In the genomic region with DNA sequence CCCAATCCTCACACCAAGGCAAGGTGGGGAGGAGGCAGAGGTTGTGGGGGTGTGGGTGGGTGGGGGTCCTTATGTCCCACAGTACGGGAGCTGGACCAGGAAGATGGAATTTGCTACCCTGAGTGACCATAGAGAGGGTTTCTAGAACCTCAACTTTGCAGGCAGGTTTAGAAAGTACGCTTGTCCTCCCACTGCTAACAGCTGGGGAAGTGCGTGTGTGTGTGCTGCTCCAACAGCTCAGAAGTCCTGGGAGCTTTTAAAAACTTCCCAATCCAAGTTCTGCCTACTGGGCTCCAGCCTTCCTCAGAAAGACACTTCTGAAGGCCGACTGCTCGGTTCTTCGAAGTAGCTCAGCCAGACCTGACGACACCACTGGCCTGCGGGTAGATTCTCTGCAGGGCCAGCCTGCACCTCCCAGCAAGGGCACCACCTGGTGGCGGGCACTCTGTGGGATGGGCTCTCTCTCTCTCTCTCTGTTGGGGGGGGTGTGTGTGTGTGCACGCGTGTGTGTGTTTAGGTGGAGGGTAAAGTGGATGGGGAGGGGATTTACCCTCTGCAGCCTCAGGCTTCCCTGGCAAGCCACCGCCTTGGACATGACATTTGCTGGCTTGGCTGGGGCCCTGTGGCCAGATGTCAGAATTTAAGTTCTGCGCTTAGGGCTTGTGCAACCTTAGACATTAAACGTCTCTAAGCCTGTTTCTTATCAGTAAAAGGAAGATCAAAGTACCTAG, we compare ENCODE assay signal across 8 cellular contexts. TPM values are rescaled to one million over a fixed set of nuclear protein-coding genes. Genes with fewer than 3 reads are reported as not detected.
A peak's percentile ranks its signal among the peaks of the same experiment; 100 is the strongest.
DNase-seq lines count a peak whose midpoint lies in the region; ATAC-seq and TF ChIP-seq lines count a peak whose summit lies in the region.

No MANE protein-coding gene starts in this region.

- no peak overlapping the region for H3K27ac Mint-ChIP-seq in glutamatergic neuron (ENCODE audit: unreplicated experiment)

- intact Hi-C loops in prostate gland (cut with DNase I): loop anchor here (2.0 to 5.0 kb wide), 2 partner anchors 33 to 170 kb away; no protein-coding TSS in a partner anchor

- no peak for TF ChIP-seq POLR2A in prostate gland (IDR thresholded peaks at IDR 0.05)

- no peaks in the 10 kb centered on the region for H3K36me3 Mint-ChIP-seq in glutamatergic neuron (ENCODE audit: unreplicated experiment)

- no peak overlapping the region for H3K4me3 ChIP-seq in prostate gland

- H3K9me3 Mint-ChIP-seq in glutamatergic neuron (ENCODE audit: unreplicated experiment): no peaks in the 10 kb centered on the region

- H3K27me3 ChIP-seq in prostate gland (replicated peaks; ENCODE audit: insufficient read depth): no peaks in the 10 kb centered on the region

- H3K9me3 ChIP-seq in prostate gland: no peaks in the 10 kb centered on the region

- H3K4me3 Mint-ChIP-seq in glutamatergic neuron (ENCODE audit: unreplicated experiment): no peak overlapping the region

- ATAC-seq in HG02885 (IDR thresholded peaks at IDR 0.05; ENCODE audit: poor library complexity, unreplicated experiment) (peak; percentile 45), GM21717 (IDR thresholded peaks at IDR 0.05; ENCODE audit: unreplicated experiment) (no peak)

- WGBS in prostate gland: 23% methylated on average over 14 of the region's 14 CpGs

- peak; percentile 79 for DNase-seq in CD1c-positive myeloid dendritic cell (ENCODE audit: extremely low spot score)
- peak; percentile 23 for DNase-seq in SK-N-DZ (ENCODE audit: low spot score)
- DNase-seq in activated naive CD4-positive, alpha-beta T cell (lab: John Stamatoyannopoulos, UW): peak; percentile 31 to 81 (median 66)
- peak; percentile 79 for DNase-seq in glutamatergic neuron
- peak; percentile 83 for DNase-seq in prostate gland (ENCODE audit: low spot score)
- DNase-seq in ureter (ENCODE audit: low spot score): peak; percentile 89

- no peak overlapping the region for H3K27ac ChIP-seq in prostate gland

- H3K4me1 Mint-ChIP-seq in glutamatergic neuron (ENCODE audit: low read depth, unreplicated experiment): peaks cover 2% of the 10 kb centered on the region

- no peaks in the 10 kb centered on the region for H3K4me1 ChIP-seq in prostate gland (replicated peaks)

- TF ChIP-seq CTCF in glutamatergic neuron (IDR thresholded peaks at IDR 0.05; ENCODE audit: partially characterized antibody, unreplicated experiment) (peak; percentile 36), prostate gland (IDR thresholded peaks at IDR 0.05) (peak; percentile 56 to 96 (median 92))

- H3K27me3 Mint-ChIP-seq in glutamatergic neuron (ENCODE audit: unreplicated experiment): no peaks in the 10 kb centered on the region

- H3K36me3 ChIP-seq in prostate gland: no peaks in the 10 kb centered on the region

RNA-seq across cellular contexts. Expression of a gene that starts 15.6 kb away (rescaled TPM):
- polyA plus RNA-seq in SK-N-DZ (2014; cell fraction: cytosol; rRNA removed): 0.97 and 2.4 TPM in 2 replicates
- polyA plus RNA-seq in SK-N-DZ (2014; cell fraction: nucleus; rRNA removed): 1.0 TPM in 2 replicates
- 7.8 TPM for total RNA-seq in glutamatergic neuron (ENCODE audit: unreplicated experiment)
- total RNA-seq in prostate gland: 10 to 100 TPM in 1 of 2 donors, 1 to 10 TPM in 1; 3.6 to 20.8 TPM
- 6.5 TPM for total RNA-seq in ureter

Comparison
In these comparisons a context has a peak if more than half of its experiments do, and no peak if none do; other contexts are left out.
1. DNase-seq: peak in every context shown above with its lines; median percentile 89 in ureter; 83 in prostate gland; 79 in CD1c-positive myeloid dendritic cell; 79 in glutamatergic neuron; 66 in activated naive CD4-positive, alpha-beta T cell; 23 in SK-N-DZ.